16 cellular contexts compared by ENCODE assay signal in genomic region chr13:110337287-110337686, GRCh38. TPM values are rescaled to one million over a fixed set of nuclear protein-coding genes. Genes with fewer than 3 reads are reported as not detected.
A peak's percentile ranks its signal among the peaks of the same experiment; 100 is the strongest.
DNase-seq lines count a peak whose midpoint lies in the region; TF ChIP-seq lines count a peak whose summit lies in the region.
"Had no signal": no experiment of that assay in that cellular context is flagged by ENCODE, and none has a peak within 500 bp of the region (broad histone marks: within the 10 kb centered on the region; RNA-seq: fewer than 3 reads in every experiment).

No MANE protein-coding gene starts in this region.

- H3K4me3 ChIP-seq in esophagus muscularis mucosa (no peak overlapping the region), muscle layer of colon (ENCODE audit: low read depth in 1 of 2, low read length in 2 of 2) (no peak overlapping the region), stomach (no peak overlapping the region), HAP-1 (no peak overlapping the region)

- DNase-seq in esophagus muscularis mucosa (ENCODE audit: extremely low spot score) (no peak), stomach (no peak), caudate nucleus (lab: John Stamatoyannopoulos, UW) (no peak), NOMO-1 treated with dmso at 0.1 percent for 144 hours (lab: John Stamatoyannopoulos, UW; ENCODE audit: unreplicated experiment) (no peak), HAP-1 (ENCODE audit: low spot score in 2 of 2) (no peak)
- DNase-seq in activated T-cell treated with anti-CD3 and anti-CD28 coated beads, Interleukin-2, amount 50 U/mL, for 1 hour = no peak
- DNase-seq: activated CD4-positive, alpha-beta T cell treated with anti-CD3 and anti-CD28 coated beads, Interleukin-2, amount 10 ng/mL, durations not matched to agents 7 days and 5 days; activated T-cell treated with anti-CD3 and anti-CD28 coated beads, Interleukin-2, amount 50 U/mL, for 24 hours; COR-L47; NCI-H1694 treated with DMSO at 0.1 percent for 48 hours; NCI-H446 treated with DMSO at 0.1 percent for 48 hours; stimulated activated naive B cell treated with anti-CD40 and anti-IgM and Interleukin-4, amounts not matched to agents 10 μg/mL and 1 μg/mL and 100 μg/mL, for 72 hours; T-helper 9 cell had no signal

- TF ChIP-seq POLR2A in esophagus muscularis mucosa (IDR thresholded peaks at IDR 0.05; ENCODE audit: low read depth) = no peak
- no peak for TF ChIP-seq POLR2A in stomach (IDR thresholded peaks at IDR 0.05)

- no peak for TF ChIP-seq CTCF in esophagus muscularis mucosa (IDR thresholded peaks at IDR 0.05)
- no peak for TF ChIP-seq CTCF in stomach (IDR thresholded peaks at IDR 0.05)

- H3K9me3 ChIP-seq in esophagus muscularis mucosa (no peaks in the 10 kb centered on the region), muscle layer of colon (ENCODE audit: low read length) (no peaks in the 10 kb centered on the region), stomach (no peaks in the 10 kb centered on the region), HAP-1 (no peaks in the 10 kb centered on the region)
- H3K9me3 ChIP-seq: neutrophil had no signal

- H3K4me1 ChIP-seq in esophagus muscularis mucosa = peaks cover 88 to 100% (median 100%) of the 10 kb centered on the region in 4 donors
- peaks cover 97% of the 10 kb centered on the region for H3K4me1 ChIP-seq in muscle layer of colon (ENCODE audit: insufficient read depth, low read length)
- peaks cover 7 to 99% (median 54%) of the 10 kb centered on the region in 4 donors for H3K4me1 ChIP-seq in stomach
- H3K4me1 ChIP-seq in HAP-1 = no peaks in the 10 kb centered on the region

- no peak for TF ChIP-seq EP300 in esophagus muscularis mucosa (IDR thresholded peaks at IDR 0.05)
- TF ChIP-seq EP300 in stomach (IDR thresholded peaks at IDR 0.05) = no peak

- WGBS in adipose tissue, 3 donors = 66 to 71% (median 68%) methylated on average over 7 of the region's 7 CpGs
- 39% methylated on average over 5 of the region's 7 CpGs for WGBS in esophagus muscularis mucosa
- WGBS in stomach, 5 donors = 58 to 84% (median 80%) methylated on average over 7 of the region's 7 CpGs

- H3K36me3 ChIP-seq in esophagus muscularis mucosa (peaks cover 0 to 23% (median 0%) of the 10 kb centered on the region in 4 donors), muscle layer of colon (ENCODE audit: insufficient read depth, low read length) (no peaks in the 10 kb centered on the region), stomach (no peaks in the 10 kb centered on the region), HAP-1 (replicated peaks) (no peaks in the 10 kb centered on the region)
- H3K36me3 ChIP-seq: neutrophil had no signal

- H3K27ac ChIP-seq in adipose tissue (ENCODE audit: low read depth, low read length) = peak overlapping the region; percentile 57
- H3K27ac ChIP-seq in esophagus muscularis mucosa (replicated peaks in 1 of 4) = peak overlapping the region; percentile 91 to 98 (median 92)
- H3K27ac ChIP-seq in muscle layer of colon (ENCODE audit: low read depth, low read length) = peak overlapping the region; percentile 92
- peak overlapping the region; percentile 19 to 92 (median 88) for H3K27ac ChIP-seq in stomach
- H3K27ac ChIP-seq in caudate nucleus (ENCODE audit: low read depth, low read length) = no peak overlapping the region
- H3K27ac ChIP-seq: neutrophil had no signal

- in situ Hi-C loops in HAP-1 (cut with MboI; ENCODE audit: low sequenced_read_pairs) = no loop called here

- intact Hi-C loops in esophagus muscularis mucosa (cut with DNase I) = no loop called here
- intact Hi-C loops in stomach (cut with DNase I; ENCODE audit: low total_unique reads) = no loop called here

- H3K27me3 ChIP-seq in esophagus muscularis mucosa (no peaks in the 10 kb centered on the region), muscle layer of colon (ENCODE audit: control insufficient read depth in 1 of 2, insufficient read depth in 2 of 2, low read length in 2 of 2) (no peaks in the 10 kb centered on the region), stomach (no peaks in the 10 kb centered on the region), HAP-1 (ENCODE audit: low read depth) (peaks cover 3% of the 10 kb centered on the region; the same call in 1 of the 2 replicates)

- H3K9ac ChIP-seq in muscle layer of colon (ENCODE audit: low read length) = peak overlapping the region; percentile 52

RNA-seq across cellular contexts. Expression of gene COL4A2, which starts 30.2 kb away (rescaled TPM):
- polyA plus RNA-seq in adipose tissue (100 to 1,000 TPM in 2 of 3 donors, 10 to 100 TPM in 1; 93.5 to 632 (median 260) TPM), stomach (10 to 100 TPM; 24.0 to 96.6 (median 38.4) TPM)
- total RNA-seq in esophagus muscularis mucosa (100 to 1,000 TPM; 419 to 931 (median 555) TPM), stomach (100 to 1,000 TPM; 134 to 531 (median 366) TPM)
- total RNA-seq: activated CD4-positive, alpha-beta T cell treated with anti-CD3 and anti-CD28 coated beads, Interleukin-2, amount 10 ng/mL, durations not matched to agents 7 days and 5 days had no signal

RNA-seq across cellular contexts. Expression of gene COL4A1, which starts 30.3 kb away (rescaled TPM):
- 100 to 1,000 TPM; 103 to 773 (median 225) TPM for polyA plus RNA-seq in adipose tissue
- total RNA-seq in esophagus muscularis mucosa = 100 to 1,000 TPM; 328 to 578 (median 405) TPM
- total RNA-seq in stomach = 100 to 1,000 TPM; 132 to 798 (median 175) TPM
- polyA plus RNA-seq in stomach = 10 to 100 TPM; 18.8 to 59.0 (median 30.6) TPM
